37 cellular contexts compared by ENCODE assay signal in the genomic region with DNA sequence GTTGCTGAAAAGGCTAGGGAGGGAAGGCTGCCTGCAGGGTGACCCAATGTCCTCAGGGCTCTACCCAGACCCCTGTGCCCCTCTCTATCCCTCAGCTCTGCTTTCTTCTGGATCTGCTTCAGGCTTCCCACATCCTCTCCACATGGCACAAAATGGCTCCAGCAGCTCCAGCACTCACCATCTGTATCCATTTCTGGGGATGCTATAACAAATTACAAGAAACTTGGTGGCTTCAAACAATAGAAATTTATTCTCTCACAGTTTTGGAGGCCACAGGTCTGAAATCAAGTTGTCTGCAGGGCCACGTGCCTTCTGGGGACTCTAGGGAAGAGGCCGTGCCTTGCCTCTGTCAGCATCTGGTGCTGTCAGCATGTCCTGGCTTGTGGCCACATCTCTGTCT. TPM values are rescaled to one million over a fixed set of nuclear protein-coding genes. Genes with fewer than 3 reads are reported as not detected.
"Had no signal": no experiment of that assay in that cellular context is flagged by ENCODE, and none has a peak within 500 bp of the region (broad histone marks: within the 10 kb centered on the region; RNA-seq: fewer than 3 reads in every experiment).

No MANE protein-coding gene starts in this region.

- H3K9ac ChIP-seq: parathyroid adenoma had no signal

- H3K4me3 Mint-ChIP-seq: dendritic cell treated with granulocyte-macrophage colony-stimulating factor and Interleukin-4, amounts not matched to agents 40 ng/mL and 50 ng/mL, for 4 days; endodermal cell; memory B cell; mesothelial cell of epicardium; naive B cell; natural killer cell treated with Interleukin-12 subunit alpha and Interleukin-12 subunit beta and Interleukin-15 and Interleukin-18, amount 100 ng/mL, for 72 hours; neural crest cell had no signal

- H3K36me3 Mint-ChIP-seq: memory B cell, mesothelial cell of epicardium had no signal

- H3K27ac Mint-ChIP-seq: dendritic cell treated with granulocyte-macrophage colony-stimulating factor and Interleukin-4, amounts not matched to agents 40 ng/mL and 50 ng/mL, for 4 days; endodermal cell; memory B cell; natural killer cell treated with Interleukin-12 subunit alpha and Interleukin-12 subunit beta and Interleukin-15 and Interleukin-18, amount 100 ng/mL, for 72 hours had no signal

- H3K4me1 ChIP-seq: gastrocnemius medialis, parathyroid adenoma, prostate gland had no signal

- H3K9me3 ChIP-seq: gastrocnemius medialis, mucosa of descending colon, prostate gland, thyroid gland, vagina had no signal

- H2AFZ ChIP-seq: parathyroid adenoma had no signal

- H3K4me3 ChIP-seq: gastrocnemius medialis, lung, mucosa of descending colon, prostate gland, right atrium auricular region, smooth muscle cell, stomach, thyroid gland, vagina had no signal

- H3K36me3 ChIP-seq: gastrocnemius medialis, prostate gland, right atrium auricular region, stomach, thyroid gland, vagina had no signal

- ATAC-seq: esophagus mucosa; gastrocnemius medialis; left lobe of liver; mucosa of descending colon; natural killer cell treated with Interleukin-12 subunit alpha and Interleukin-12 subunit beta and Interleukin-15 and Interleukin-18, amount 100 ng/mL, for 72 hours; sciatic nerve had no signal

- H3K27me3 ChIP-seq: right atrium auricular region, thyroid gland, vagina had no signal

- H3K9me3 Mint-ChIP-seq: natural killer cell treated with Interleukin-12 subunit alpha and Interleukin-12 subunit beta and Interleukin-15 and Interleukin-18, amount 100 ng/mL, for 72 hours; neural crest cell had no signal

- H3K79me2 ChIP-seq: parathyroid adenoma had no signal

- DNase-seq: effector CD8-positive, alpha-beta T cell; endodermal cell; foreskin fibroblast; gastrocnemius medialis; head of caudate nucleus; kidney; mucosa of descending colon; naive B cell; stimulated activated CD4-positive, alpha-beta T cell treated with anti-CD3 and anti-CD28 coated beads, Interleukin-12 subunit alpha, Interleukin-12 subunit beta, amount 100 ng/mL, for 4 hours; stimulated activated CD4-positive, alpha-beta T cell treated with anti-CD3 and anti-CD28 coated beads, Interleukin-1b, Interleukin-23, amount 100 ng/mL, for 48 hours; stimulated activated CD4-positive, alpha-beta T cell treated with anti-CD3 and anti-CD28 coated beads, Interleukin-4, amount 100 ng/mL, for 1 hour; stimulated activated CD8-positive, alpha-beta memory T cell treated with anti-CD3 and anti-CD28 coated beads, Interleukin-4, amount 100 ng/mL, for 48 hours; stimulated activated naive CD4-positive, alpha-beta T cell treated with Interleukin-2 at 50 U/mL for 16 hours; stomach; thyroid gland; trophoblast cell had no signal

- FAIRE-seq: kidney had no signal

- H3K27ac ChIP-seq: epithelial cell of prostate, gastrocnemius medialis, parathyroid adenoma, prostate gland, right atrium auricular region, stomach, thyroid gland, vagina had no signal

RNA-seq across cellular contexts. Expression of gene MLN, which starts 33.3 kb away (rescaled TPM):
- total RNA-seq: endodermal cell; esophagus mucosa; gastrocnemius medialis; glomerular endothelial cell; kidney; left lobe of liver; liver; lung; mesothelial cell of epicardium; mucosa of descending colon; natural killer cell treated with Interleukin-12 subunit alpha and Interleukin-12 subunit beta and Interleukin-15 and Interleukin-18, amount 100 ng/mL, for 72 hours; neural crest cell; osteoblast; prostate gland; right atrium auricular region; sciatic nerve; smooth muscle cell; stomach; subcutaneous adipose tissue; temporal lobe; thyroid gland; ureter; vagina had no signal
- polyA plus RNA-seq: liver, lung, smooth muscle cell, stomach had no signal
